In the genomic region with DNA sequence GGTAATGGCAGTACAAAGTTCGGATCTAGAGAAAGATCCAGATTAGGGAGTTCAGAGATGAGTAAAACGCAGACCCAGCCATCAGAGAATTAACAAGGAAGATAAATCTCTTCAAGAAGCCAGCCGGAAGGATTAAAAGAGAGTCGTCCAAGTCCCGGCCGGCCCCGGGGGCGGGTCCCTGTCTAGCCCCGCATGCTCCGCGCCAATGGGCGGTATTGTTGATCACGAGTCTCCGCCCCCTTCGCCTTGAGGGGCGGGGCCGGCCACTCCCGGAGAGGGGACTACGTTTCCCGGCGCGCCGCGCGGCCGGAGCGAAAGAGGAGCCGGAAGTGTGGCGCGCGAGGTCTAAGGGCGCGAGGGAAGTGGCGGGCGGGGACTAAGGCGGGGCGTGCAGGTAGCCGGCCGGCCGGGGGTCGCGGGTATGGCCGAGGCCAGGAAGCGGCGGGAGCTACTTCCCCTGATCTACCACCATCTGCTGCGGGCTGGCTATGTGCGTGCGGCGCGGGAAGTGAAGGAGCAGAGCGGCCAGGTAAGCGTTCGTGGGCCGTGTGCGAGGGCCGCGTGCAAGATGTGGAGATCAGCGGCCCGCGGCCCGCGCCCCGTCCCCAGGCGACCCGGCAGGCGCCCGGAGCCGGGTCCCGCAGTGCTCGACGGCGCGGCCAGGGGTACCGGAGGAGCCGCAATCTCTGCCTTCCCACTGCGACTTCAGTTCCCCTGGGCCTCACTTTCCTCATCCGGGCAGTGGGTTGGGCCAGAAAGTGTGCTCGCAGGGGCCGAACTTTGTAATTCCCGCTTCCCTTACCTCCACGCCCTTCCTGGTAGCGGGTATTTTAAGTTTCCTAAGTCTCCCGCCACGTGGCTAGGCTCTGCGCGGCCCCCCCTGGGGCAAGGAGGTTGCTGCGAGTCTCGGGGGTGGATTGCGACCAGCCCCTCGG, we compare ENCODE assay signal across 8 cellular contexts. TPM values are rescaled to one million over a fixed set of nuclear protein-coding genes. Genes with fewer than 3 reads are reported as not detected.
A peak's percentile ranks its signal among the peaks of the same experiment; 100 is the strongest.
DNase-seq lines count a peak whose midpoint lies in the region; ATAC-seq and TF ChIP-seq lines count a peak whose summit lies in the region.

A gene with protein sequence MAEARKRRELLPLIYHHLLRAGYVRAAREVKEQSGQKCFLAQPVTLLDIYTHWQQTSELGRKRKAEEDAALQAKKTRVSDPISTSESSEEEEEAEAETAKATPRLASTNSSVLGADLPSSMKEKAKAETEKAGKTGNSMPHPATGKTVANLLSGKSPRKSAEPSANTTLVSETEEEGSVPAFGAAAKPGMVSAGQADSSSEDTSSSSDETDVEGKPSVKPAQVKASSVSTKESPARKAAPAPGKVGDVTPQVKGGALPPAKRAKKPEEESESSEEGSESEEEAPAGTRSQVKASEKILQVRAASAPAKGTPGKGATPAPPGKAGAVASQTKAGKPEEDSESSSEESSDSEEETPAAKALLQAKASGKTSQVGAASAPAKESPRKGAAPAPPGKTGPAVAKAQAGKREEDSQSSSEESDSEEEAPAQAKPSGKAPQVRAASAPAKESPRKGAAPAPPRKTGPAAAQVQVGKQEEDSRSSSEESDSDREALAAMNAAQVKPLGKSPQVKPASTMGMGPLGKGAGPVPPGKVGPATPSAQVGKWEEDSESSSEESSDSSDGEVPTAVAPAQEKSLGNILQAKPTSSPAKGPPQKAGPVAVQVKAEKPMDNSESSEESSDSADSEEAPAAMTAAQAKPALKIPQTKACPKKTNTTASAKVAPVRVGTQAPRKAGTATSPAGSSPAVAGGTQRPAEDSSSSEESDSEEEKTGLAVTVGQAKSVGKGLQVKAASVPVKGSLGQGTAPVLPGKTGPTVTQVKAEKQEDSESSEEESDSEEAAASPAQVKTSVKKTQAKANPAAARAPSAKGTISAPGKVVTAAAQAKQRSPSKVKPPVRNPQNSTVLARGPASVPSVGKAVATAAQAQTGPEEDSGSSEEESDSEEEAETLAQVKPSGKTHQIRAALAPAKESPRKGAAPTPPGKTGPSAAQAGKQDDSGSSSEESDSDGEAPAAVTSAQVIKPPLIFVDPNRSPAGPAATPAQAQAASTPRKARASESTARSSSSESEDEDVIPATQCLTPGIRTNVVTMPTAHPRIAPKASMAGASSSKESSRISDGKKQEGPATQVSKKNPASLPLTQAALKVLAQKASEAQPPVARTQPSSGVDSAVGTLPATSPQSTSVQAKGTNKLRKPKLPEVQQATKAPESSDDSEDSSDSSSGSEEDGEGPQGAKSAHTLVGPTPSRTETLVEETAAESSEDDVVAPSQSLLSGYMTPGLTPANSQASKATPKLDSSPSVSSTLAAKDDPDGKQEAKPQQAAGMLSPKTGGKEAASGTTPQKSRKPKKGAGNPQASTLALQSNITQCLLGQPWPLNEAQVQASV (N-terminal part only) (plus strand): TSS at position 372 of the 935 bp plus-strand sequence. CDS start 50 bp downstream, at position 422.

- H3K4me3 Mint-ChIP-seq in T-helper 1 cell treated with Interleukin-12 subunit alpha and Interleukin-12 subunit beta and Interleukin-4 antibody, amounts not matched to agents 30 μg/mL and 1 μg/mL, for 36 hours, result peak within 1 kb of the TSS; percentile 88

- peak within 1 kb of the TSS; percentile 80 to 86 for H3K4me3 ChIP-seq in prostate gland
- H3K4me3 ChIP-seq in urinary bladder (ENCODE audit: low read depth, low read length), result peak within 1 kb of the TSS; percentile 91

- DNase-seq in GM13977 (ENCODE audit: low spot score) (peak; percentile 96), NCI-H1694 (lab: John Stamatoyannopoulos, UW) (peak; percentile 68), amniotic stem cell (lab: John Stamatoyannopoulos, UW) (peak; percentile 89), left cardiac atrium (peak; percentile 98), prostate gland (ENCODE audit: low spot score) (peak; percentile 96)

- peaks cover 15% of the 10 kb centered on the region for H3K27me3 Mint-ChIP-seq in T-helper 1 cell treated with Interleukin-12 subunit alpha and Interleukin-12 subunit beta and Interleukin-4 antibody, amounts not matched to agents 30 μg/mL and 1 μg/mL, for 36 hours (ENCODE audit: low read depth)

- H3K4me1 Mint-ChIP-seq in T-helper 1 cell treated with Interleukin-12 subunit alpha and Interleukin-12 subunit beta and Interleukin-4 antibody, amounts not matched to agents 30 μg/mL and 1 μg/mL, for 36 hours (ENCODE audit: low read depth), result peaks cover 31% of the 10 kb centered on the region

- H3K27me3 ChIP-seq in prostate gland (replicated peaks; ENCODE audit: insufficient read depth), result no peaks in the 10 kb centered on the region

- intact Hi-C loops in left cardiac atrium (cut with DNase I), result loop anchor here in 1 of 2 donors (5.0 kb wide), 1 partner anchor 530 kb away; no protein-coding TSS in a partner anchor
- intact Hi-C loops in prostate gland (cut with DNase I), result no loop called here

- H3K4me1 ChIP-seq in prostate gland (replicated peaks) (no peaks in the 10 kb centered on the region), urinary bladder (ENCODE audit: insufficient read depth) (no peaks in the 10 kb centered on the region)

- peak within 1 kb of the TSS; percentile 86 for H3K27ac Mint-ChIP-seq in T-helper 1 cell treated with Interleukin-12 subunit alpha and Interleukin-12 subunit beta and Interleukin-4 antibody, amounts not matched to agents 30 μg/mL and 1 μg/mL, for 36 hours

- no peaks in the 10 kb centered on the region for H3K36me3 ChIP-seq in prostate gland
- H3K36me3 ChIP-seq in urinary bladder (ENCODE audit: insufficient read depth), result no peaks in the 10 kb centered on the region

- ATAC-seq in HG02884 (IDR thresholded peaks at IDR 0.05; ENCODE audit: unreplicated experiment) (peak; percentile 93), left cardiac atrium (peak; percentile 99 to 100)

- H3K36me3 Mint-ChIP-seq in T-helper 1 cell treated with Interleukin-12 subunit alpha and Interleukin-12 subunit beta and Interleukin-4 antibody, amounts not matched to agents 30 μg/mL and 1 μg/mL, for 36 hours (ENCODE audit: low read depth), result peaks cover 15% of the 10 kb centered on the region

- peak within 1 kb of the TSS; percentile 41 to 53 for H3K27ac ChIP-seq in prostate gland
- no peak within 1 kb of the TSS for H3K27ac ChIP-seq in urinary bladder (ENCODE audit: low read depth)

- no peak for TF ChIP-seq CTCF in GM13977 (IDR thresholded peaks at IDR 0.05; ENCODE audit: extremely low read depth, insufficient read depth, missing control alignments)
- TF ChIP-seq CTCF in prostate gland (IDR thresholded peaks at IDR 0.05), result peak in 1 of 4 experiments; percentile 17

- in situ Hi-C loops in GM13977 (cut with MboI; ENCODE audit: low pct_unique_long_range_greater_than_20kb, low sequenced_read_pairs, unreplicated experiment), result no loop called here

- WGBS in prostate gland, result 1% methylated on average over 77 of the region's 90 CpGs
- under 1% methylated on average over 90 of the region's 90 CpGs for WGBS in urinary bladder

- no peaks in the 10 kb centered on the region for H3K9me3 Mint-ChIP-seq in T-helper 1 cell treated with Interleukin-12 subunit alpha and Interleukin-12 subunit beta and Interleukin-4 antibody, amounts not matched to agents 30 μg/mL and 1 μg/mL, for 36 hours

- peak; percentile 37 for TF ChIP-seq POLR2A in prostate gland (IDR thresholded peaks at IDR 0.05)

- no peaks in the 10 kb centered on the region for H3K9me3 ChIP-seq in prostate gland

RNA-seq across cellular contexts. Expression of the gene that starts here (rescaled TPM):
- total RNA-seq in left cardiac atrium (10 to 100 TPM; 17.4 to 18.5 TPM), prostate gland (10 to 100 TPM; 28.9 to 58.3 TPM), urinary bladder (11.9 TPM)
- 22.8 TPM for polyA plus RNA-seq in urinary bladder
